1 cellular context compared by ENCODE assay signal in the genomic region with DNA sequence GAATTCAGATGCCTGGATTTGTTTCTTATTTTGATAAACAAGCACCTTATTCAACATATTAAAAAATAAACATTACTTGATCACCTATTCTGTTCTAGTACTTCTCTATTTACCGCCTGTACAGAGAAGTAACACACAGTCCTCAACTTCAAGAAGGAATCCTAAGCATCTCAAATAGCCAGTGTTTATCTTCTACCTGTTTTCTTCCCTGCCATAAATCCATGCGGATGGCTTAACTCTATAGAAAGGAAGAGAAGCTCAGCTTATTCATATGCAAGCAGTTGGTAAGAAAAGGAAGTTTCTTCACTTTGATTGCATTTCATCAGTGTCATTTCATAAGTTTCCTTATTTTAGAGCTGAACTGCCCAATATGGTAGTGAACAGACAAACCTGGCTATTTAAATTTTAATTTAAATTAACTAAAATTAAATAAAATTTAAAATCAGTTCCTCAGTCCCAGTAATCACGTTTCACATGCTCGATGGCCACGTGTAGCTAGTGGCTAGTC.
TF ChIP-seq lines count a peak whose summit lies in the region.

No MANE protein-coding gene starts in this region.

TF ChIP-seq in GM23338, 12 proteins besides CTCF, POLR2A, EP300 and RAD21:
- TF ChIP-seq, protein P1, sequence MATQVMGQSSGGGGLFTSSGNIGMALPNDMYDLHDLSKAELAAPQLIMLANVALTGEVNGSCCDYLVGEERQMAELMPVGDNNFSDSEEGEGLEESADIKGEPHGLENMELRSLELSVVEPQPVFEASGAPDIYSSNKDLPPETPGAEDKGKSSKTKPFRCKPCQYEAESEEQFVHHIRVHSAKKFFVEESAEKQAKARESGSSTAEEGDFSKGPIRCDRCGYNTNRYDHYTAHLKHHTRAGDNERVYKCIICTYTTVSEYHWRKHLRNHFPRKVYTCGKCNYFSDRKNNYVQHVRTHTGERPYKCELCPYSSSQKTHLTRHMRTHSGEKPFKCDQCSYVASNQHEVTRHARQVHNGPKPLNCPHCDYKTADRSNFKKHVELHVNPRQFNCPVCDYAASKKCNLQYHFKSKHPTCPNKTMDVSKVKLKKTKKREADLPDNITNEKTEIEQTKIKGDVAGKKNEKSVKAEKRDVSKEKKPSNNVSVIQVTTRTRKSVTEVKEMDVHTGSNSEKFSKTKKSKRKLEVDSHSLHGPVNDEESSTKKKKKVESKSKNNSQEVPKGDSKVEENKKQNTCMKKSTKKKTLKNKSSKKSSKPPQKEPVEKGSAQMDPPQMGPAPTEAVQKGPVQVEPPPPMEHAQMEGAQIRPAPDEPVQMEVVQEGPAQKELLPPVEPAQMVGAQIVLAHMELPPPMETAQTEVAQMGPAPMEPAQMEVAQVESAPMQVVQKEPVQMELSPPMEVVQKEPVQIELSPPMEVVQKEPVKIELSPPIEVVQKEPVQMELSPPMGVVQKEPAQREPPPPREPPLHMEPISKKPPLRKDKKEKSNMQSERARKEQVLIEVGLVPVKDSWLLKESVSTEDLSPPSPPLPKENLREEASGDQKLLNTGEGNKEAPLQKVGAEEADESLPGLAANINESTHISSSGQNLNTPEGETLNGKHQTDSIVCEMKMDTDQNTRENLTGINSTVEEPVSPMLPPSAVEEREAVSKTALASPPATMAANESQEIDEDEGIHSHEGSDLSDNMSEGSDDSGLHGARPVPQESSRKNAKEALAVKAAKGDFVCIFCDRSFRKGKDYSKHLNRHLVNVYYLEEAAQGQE (IDR thresholded peaks at IDR 0.05; ENCODE audit: unreplicated experiment) = no peak
- TF ChIP-seq, protein P2, sequence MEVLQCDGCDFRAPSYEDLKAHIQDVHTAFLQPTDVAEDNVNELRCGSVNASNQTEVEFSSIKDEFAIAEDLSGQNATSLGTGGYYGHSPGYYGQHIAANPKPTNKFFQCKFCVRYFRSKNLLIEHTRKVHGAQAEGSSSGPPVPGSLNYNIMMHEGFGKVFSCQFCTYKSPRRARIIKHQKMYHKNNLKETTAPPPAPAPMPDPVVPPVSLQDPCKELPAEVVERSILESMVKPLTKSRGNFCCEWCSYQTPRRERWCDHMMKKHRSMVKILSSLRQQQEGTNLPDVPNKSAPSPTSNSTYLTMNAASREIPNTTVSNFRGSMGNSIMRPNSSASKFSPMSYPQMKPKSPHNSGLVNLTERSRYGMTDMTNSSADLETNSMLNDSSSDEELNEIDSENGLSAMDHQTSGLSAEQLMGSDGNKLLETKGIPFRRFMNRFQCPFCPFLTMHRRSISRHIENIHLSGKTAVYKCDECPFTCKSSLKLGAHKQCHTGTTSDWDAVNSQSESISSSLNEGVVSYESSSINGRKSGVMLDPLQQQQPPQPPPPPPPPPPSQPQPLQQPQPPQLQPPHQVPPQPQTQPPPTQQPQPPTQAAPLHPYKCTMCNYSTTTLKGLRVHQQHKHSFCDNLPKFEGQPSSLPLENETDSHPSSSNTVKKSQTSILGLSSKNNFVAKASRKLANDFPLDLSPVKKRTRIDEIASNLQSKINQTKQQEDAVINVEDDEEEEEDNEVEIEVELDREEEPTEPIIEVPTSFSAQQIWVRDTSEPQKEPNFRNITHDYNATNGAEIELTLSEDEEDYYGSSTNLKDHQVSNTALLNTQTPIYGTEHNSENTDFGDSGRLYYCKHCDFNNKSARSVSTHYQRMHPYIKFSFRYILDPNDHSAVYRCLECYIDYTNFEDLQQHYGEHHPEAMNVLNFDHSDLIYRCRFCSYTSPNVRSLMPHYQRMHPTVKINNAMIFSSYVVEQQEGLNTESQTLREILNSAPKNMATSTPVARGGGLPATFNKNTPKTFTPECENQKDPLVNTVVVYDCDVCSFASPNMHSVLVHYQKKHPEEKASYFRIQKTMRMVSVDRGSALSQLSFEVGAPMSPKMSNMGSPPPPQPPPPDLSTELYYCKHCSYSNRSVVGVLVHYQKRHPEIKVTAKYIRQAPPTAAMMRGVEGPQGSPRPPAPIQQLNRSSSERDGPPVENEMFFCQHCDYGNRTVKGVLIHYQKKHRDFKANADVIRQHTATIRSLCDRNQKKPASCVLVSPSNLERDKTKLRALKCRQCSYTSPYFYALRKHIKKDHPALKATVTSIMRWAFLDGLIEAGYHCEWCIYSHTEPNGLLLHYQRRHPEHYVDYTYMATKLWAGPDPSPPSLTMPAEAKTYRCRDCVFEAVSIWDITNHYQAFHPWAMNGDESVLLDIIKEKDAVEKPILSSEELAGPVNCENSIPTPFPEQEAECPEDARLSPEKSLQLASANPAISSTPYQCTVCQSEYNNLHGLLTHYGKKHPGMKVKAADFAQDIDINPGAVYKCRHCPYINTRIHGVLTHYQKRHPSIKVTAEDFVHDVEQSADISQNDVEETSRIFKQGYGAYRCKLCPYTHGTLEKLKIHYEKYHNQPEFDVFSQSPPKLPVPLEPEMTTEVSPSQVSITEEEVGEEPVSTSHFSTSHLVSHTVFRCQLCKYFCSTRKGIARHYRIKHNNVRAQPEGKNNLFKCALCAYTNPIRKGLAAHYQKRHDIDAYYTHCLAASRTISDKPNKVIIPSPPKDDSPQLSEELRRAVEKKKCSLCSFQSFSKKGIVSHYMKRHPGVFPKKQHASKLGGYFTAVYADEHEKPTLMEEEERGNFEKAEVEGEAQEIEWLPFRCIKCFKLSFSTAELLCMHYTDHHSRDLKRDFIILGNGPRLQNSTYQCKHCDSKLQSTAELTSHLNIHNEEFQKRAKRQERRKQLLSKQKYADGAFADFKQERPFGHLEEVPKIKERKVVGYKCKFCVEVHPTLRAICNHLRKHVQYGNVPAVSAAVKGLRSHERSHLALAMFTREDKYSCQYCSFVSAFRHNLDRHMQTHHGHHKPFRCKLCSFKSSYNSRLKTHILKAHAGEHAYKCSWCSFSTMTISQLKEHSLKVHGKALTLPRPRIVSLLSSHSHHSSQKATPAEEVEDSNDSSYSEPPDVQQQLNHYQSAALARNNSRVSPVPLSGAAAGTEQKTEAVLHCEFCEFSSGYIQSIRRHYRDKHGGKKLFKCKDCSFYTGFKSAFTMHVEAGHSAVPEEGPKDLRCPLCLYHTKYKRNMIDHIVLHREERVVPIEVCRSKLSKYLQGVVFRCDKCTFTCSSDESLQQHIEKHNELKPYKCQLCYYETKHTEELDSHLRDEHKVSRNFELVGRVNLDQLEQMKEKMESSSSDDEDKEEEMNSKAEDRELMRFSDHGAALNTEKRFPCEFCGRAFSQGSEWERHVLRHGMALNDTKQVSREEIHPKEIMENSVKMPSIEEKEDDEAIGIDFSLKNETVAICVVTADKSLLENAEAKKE (CRISPR knock-in tag; IDR thresholded peaks at IDR 0.05) = 0 out of 2 replicates have a peak, but pooled peaks have one; percentile 11
